20 cellular contexts compared by ENCODE assay signal in genomic region chr9:131308452-131308851, GRCh38.
"Had no signal": no experiment of that assay in that cellular context is flagged by ENCODE, and none has a peak within 500 bp of the region (broad histone marks: within the 10 kb centered on the region; RNA-seq: fewer than 3 reads in every experiment).

No MANE protein-coding gene starts in this region.

- H3K4me3 ChIP-seq: esophagus muscularis mucosa, gastroesophageal sphincter, mucosa of descending colon, ovary, skin epidermis, stomach, thoracic aorta had no signal

- H3K36me3 Mint-ChIP-seq: naive thymus-derived CD8-positive, alpha-beta T cell had no signal

- ATAC-seq: gastroesophageal sphincter; left colon; mucosa of descending colon; naive thymus-derived CD8-positive, alpha-beta T cell; sciatic nerve had no signal

- H3K9me3 Mint-ChIP-seq: central memory CD8-positive, alpha-beta T cell; naive thymus-derived CD8-positive, alpha-beta T cell had no signal

- H3K27ac ChIP-seq: epithelial cell of prostate, esophagus muscularis mucosa, gastroesophageal sphincter, ovary, skin epidermis, stomach, thoracic aorta had no signal

- H3K36me3 ChIP-seq: ovary, thoracic aorta had no signal

- H3K27ac Mint-ChIP-seq: naive thymus-derived CD8-positive, alpha-beta T cell had no signal

- H3K9me3 ChIP-seq: esophagus muscularis mucosa, gastroesophageal sphincter, mucosa of descending colon, ovary, stomach, thoracic aorta had no signal

- H3K27me3 ChIP-seq: esophagus muscularis mucosa, gastroesophageal sphincter, ovary, stomach had no signal

- H3K4me3 Mint-ChIP-seq: central memory CD8-positive, alpha-beta T cell; naive thymus-derived CD8-positive, alpha-beta T cell had no signal

- H3K27me3 Mint-ChIP-seq: central memory CD8-positive, alpha-beta T cell; naive thymus-derived CD8-positive, alpha-beta T cell had no signal

- DNase-seq: effector memory CD4-positive, alpha-beta T cell; glutamatergic neuron; kidney; left colon; mucosa of descending colon; naive thymus-derived CD8-positive, alpha-beta T cell; nucleus accumbens; ovary; stimulated activated CD4-positive, alpha-beta T cell treated with anti-CD3 and anti-CD28 coated beads, Interleukin-2, amount 100 ng/mL, for 24 hours; stimulated activated CD4-positive, alpha-beta T cell treated with anti-CD3 and anti-CD28 coated beads, Interleukin-4, amount 100 ng/mL, for 4 hours; stimulated activated naive CD4-positive, alpha-beta T cell; stomach; trophoblast cell had no signal

- H3K4me1 ChIP-seq: gastroesophageal sphincter had no signal
